Comparison of ENCODE assay signal across 1 cellular context in genomic region chr4:11367371-11367770, GRCh38.
TF ChIP-seq lines count a peak whose summit lies in the region.

No MANE protein-coding gene starts in this region.

TF ChIP-seq in HepG2, 621 proteins besides CTCF, POLR2A, EP300 and RAD21 (continued from another document):
- TF ChIP-seq, protein P1, sequence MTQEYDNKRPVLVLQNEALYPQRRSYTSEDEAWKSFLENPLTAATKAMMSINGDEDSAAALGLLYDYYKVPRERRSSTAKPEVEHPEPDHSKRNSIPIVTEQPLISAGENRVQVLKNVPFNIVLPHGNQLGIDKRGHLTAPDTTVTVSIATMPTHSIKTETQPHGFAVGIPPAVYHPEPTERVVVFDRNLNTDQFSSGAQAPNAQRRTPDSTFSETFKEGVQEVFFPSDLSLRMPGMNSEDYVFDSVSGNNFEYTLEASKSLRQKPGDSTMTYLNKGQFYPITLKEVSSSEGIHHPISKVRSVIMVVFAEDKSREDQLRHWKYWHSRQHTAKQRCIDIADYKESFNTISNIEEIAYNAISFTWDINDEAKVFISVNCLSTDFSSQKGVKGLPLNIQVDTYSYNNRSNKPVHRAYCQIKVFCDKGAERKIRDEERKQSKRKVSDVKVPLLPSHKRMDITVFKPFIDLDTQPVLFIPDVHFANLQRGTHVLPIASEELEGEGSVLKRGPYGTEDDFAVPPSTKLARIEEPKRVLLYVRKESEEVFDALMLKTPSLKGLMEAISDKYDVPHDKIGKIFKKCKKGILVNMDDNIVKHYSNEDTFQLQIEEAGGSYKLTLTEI (CRISPR knock-in tag; conservative IDR thresholded peaks at IDR 0.05), result no peak
- no peak for TF ChIP-seq SALL2 (CRISPR knock-in tag; IDR thresholded peaks at IDR 0.05)
- no peak for TF ChIP-seq ZNF333 (CRISPR knock-in tag; IDR thresholded peaks at IDR 0.05; ENCODE audit: borderline replicate concordance)
